Comparison of ENCODE assay signal across 25 cellular contexts in the genomic region with DNA sequence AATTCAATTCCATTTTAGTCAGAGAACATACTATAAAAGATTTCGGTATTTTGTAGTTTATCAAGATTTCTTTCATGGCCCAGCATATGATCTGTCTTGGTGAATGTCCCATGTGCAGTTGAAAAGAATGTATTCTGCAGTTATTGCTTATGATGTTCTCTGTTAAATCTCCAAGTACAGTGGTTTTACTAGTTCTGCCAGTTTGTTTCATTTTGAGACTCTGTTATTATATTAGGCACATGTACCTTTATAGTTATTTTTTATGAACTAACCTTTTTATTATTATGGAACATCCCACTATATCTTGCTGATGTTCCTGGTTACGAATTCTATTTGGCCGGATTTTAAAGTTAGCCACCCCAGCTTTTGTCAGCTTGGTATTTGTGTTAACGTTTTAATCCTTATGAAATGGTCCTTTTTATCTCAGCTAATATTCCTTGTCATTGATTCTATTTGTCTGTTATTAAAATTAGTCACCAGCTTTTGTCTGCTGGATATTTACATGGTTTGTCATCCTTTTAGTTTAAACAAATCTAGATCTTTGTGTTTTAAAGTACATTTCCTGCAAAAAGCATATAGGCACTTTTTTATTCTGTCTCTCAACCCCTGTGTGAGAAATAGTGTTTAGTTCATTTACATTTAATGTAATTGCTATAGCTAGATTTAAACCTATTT. TPM values are rescaled to one million over a fixed set of nuclear protein-coding genes. Genes with fewer than 3 reads are reported as not detected.
DNase-seq lines count a peak whose midpoint lies in the region; ATAC-seq, FAIRE-seq and TF ChIP-seq lines count a peak whose summit lies in the region.
"Had no signal": no experiment of that assay in that cellular context is flagged by ENCODE, and none has a peak within 500 bp of the region (broad histone marks: within the 10 kb centered on the region; RNA-seq: fewer than 3 reads in every experiment).

No MANE protein-coding gene starts in this region.

- H3K9me3 ChIP-seq in CD4-positive, alpha-beta memory T cell (ENCODE audit: control insufficient read depth in 1 of 2, low read length in 2 of 2) = no peaks in the 10 kb centered on the region
- H3K9me3 ChIP-seq in keratinocyte (ENCODE audit: control insufficient read depth, low read depth, low read length) = no peaks in the 10 kb centered on the region
- H3K9me3 ChIP-seq: left lung, psoas muscle, thoracic aorta had no signal

- peaks cover 26 to 49% (median 37%) of the 10 kb centered on the region in 4 donors for H3K4me1 Mint-ChIP-seq in CD4-positive, alpha-beta memory T cell
- H3K4me1 Mint-ChIP-seq: nephron had no signal

- peaks cover 7% of the 10 kb centered on the region for H3K36me3 ChIP-seq in CD4-positive, alpha-beta memory T cell (ENCODE audit: insufficient read depth, low read length)
- no peaks in the 10 kb centered on the region for H3K36me3 ChIP-seq in bronchial epithelial cell (ENCODE audit: control insufficient read depth, insufficient read depth, low read length)
- H3K36me3 ChIP-seq in keratinocyte (ENCODE audit: control insufficient read depth in 2 of 2, extremely low read depth in 1 of 2, insufficient read depth in 2 of 2, low read length in 2 of 2) = peaks cover 2 to 6% of the 10 kb centered on the region in 2 experiments
- H3K36me3 ChIP-seq: thoracic aorta had no signal

- no peak overlapping the region for H3K9ac ChIP-seq in keratinocyte (ENCODE audit: control insufficient read depth, extremely low read depth, insufficient read depth, low read length)

- intact Hi-C loops in CD4-positive, alpha-beta memory T cell (cut with micrococcal nuclease) = no loop called here

- POLR2A ChIA-PET in CD4-positive, alpha-beta memory T cell (lab: Charles Lee; ENCODE audit: partially characterized antibody) = no interaction called here

- TF ChIP-seq CTCF in bronchial epithelial cell (IDR thresholded peaks at IDR 0.05; ENCODE audit: insufficient read depth, low read length, severe bottlenecking) (no peak), keratinocyte (optimal IDR thresholded peaks at IDR 0.05 in 1 of 3, IDR thresholded peaks at IDR 0.05 in 1 of 3, conservative IDR thresholded peaks at IDR 0.05 in 1 of 3; ENCODE audit: extremely low read depth in 1 of 3, insufficient read depth in 2 of 3, low read length in 3 of 3) (no peak)

- peak overlapping the region; percentile 6 for H3K4me2 ChIP-seq in keratinocyte (ENCODE audit: control insufficient read depth, extremely low read depth, insufficient read depth, low read depth, low read length)

- DNase-seq in CD4-positive, alpha-beta memory T cell = no peak
- peak; percentile 44 for DNase-seq in HCEC 1CT
- DNase-seq in bronchial epithelial cell (ENCODE audit: low read depth) = peak; percentile 65
- no peak for DNase-seq in keratinocyte (ENCODE audit: low read depth, low spot score)
- DNase-seq in putamen (ENCODE audit: low spot score) = no peak
- no peak for DNase-seq in amygdala (lab: John Stamatoyannopoulos, UW)
- no peak for DNase-seq in DMS153 (lab: John Stamatoyannopoulos, UW)
- DNase-seq: activated CD4-positive, alpha-beta T cell treated with anti-CD3 and anti-CD28 coated beads for 36 hours; DMS 273 treated with DMSO at 0.1 percent for 48 hours; left lung; NK-92 treated with Interleukin-12 subunit alpha and Interleukin-12 subunit beta, amount 100 ng/mL, for 24 hours; psoas muscle; stimulated activated CD4-positive, alpha-beta T cell treated with anti-CD3 and anti-CD28 coated beads, Interleukin-2, amount 100 ng/mL, for 24 hours had no signal

- peak overlapping the region in 4 of 7 donors; percentile 2 to 42 (median 33) for H3K27ac Mint-ChIP-seq in CD4-positive, alpha-beta memory T cell
- H3K27ac Mint-ChIP-seq: mesothelial cell of epicardium, nephron had no signal

- no peak overlapping the region for H3K4me3 ChIP-seq in CD4-positive, alpha-beta memory T cell (ENCODE audit: low read length in 2 of 2)
- H3K4me3 ChIP-seq in bronchial epithelial cell (ENCODE audit: low read depth, low read length) = no peak overlapping the region
- H3K4me3 ChIP-seq in keratinocyte (ENCODE audit: control insufficient read depth in 2 of 3, extremely low read depth in 1 of 3, insufficient read depth in 2 of 3, low read depth in 1 of 3, low read length in 3 of 3) = no peak overlapping the region
- H3K4me3 ChIP-seq: left lung, psoas muscle, skin epidermis, thoracic aorta had no signal

- FAIRE-seq in bronchial epithelial cell (lab: Jason Lieb, UNC) (no peak), keratinocyte (lab: Jason Lieb, UNC) (no peak)

- H3K79me2 ChIP-seq in keratinocyte (ENCODE audit: control insufficient read depth, insufficient read depth, low read length) = peaks cover 6% of the 10 kb centered on the region

- H3K4me3 Mint-ChIP-seq in CD4-positive, alpha-beta memory T cell = no peak overlapping the region
- H3K4me3 Mint-ChIP-seq: activated CD4-positive, alpha-beta T cell treated with anti-CD3 and anti-CD28 coated beads for 36 hours; mesothelial cell of epicardium; nephron; stimulated activated effector memory CD8-positive, alpha-beta T cell treated with anti-CD3 and anti-CD28 coated beads, Interleukin-12 subunit alpha, Interleukin-12 subunit beta, amount 100 ng/mL, for 72 hours had no signal

- H3K4me1 ChIP-seq in CD4-positive, alpha-beta memory T cell (ENCODE audit: insufficient read depth, low read length) = peaks cover 22% of the 10 kb centered on the region
- peaks cover 8% of the 10 kb centered on the region for H3K4me1 ChIP-seq in keratinocyte (ENCODE audit: control insufficient read depth, extremely low read depth, insufficient read depth, low read length)
- H3K4me1 ChIP-seq: left lung, psoas muscle had no signal

- H3K9me3 Mint-ChIP-seq in CD4-positive, alpha-beta memory T cell = no peaks in the 10 kb centered on the region
- H3K9me3 Mint-ChIP-seq: nephron; stimulated activated effector memory CD8-positive, alpha-beta T cell treated with anti-CD3 and anti-CD28 coated beads, Interleukin-12 subunit alpha, Interleukin-12 subunit beta, amount 100 ng/mL, for 72 hours had no signal

- no peak for ATAC-seq in HG02840 (IDR thresholded peaks at IDR 0.05; ENCODE audit: low FRiP score, unreplicated experiment)
- ATAC-seq: activated CD4-positive, alpha-beta T cell treated with anti-CD3 and anti-CD28 coated beads for 36 hours; left lung; Panc1; psoas muscle; stimulated activated effector memory CD8-positive, alpha-beta T cell treated with anti-CD3 and anti-CD28 coated beads, Interleukin-12 subunit alpha, Interleukin-12 subunit beta, amount 100 ng/mL, for 72 hours had no signal

- no peak overlapping the region for H3K27ac ChIP-seq in CD4-positive, alpha-beta memory T cell (ENCODE audit: low read depth, low read length)
- no peak overlapping the region for H3K27ac ChIP-seq in keratinocyte (ENCODE audit: control insufficient read depth, insufficient read depth, low read length)
- H3K27ac ChIP-seq: C4-2B, left lung, psoas muscle, skin epidermis, thoracic aorta had no signal

- dilution Hi-C loops in keratinocyte (cut with MboI; ENCODE audit: extremely low pct_ligation_motif_present, low sequenced_read_pairs) = no loop called here

- H4K20me1 ChIP-seq in keratinocyte (ENCODE audit: control insufficient read depth, extremely low read depth, insufficient read depth, low read length) = no peaks in the 10 kb centered on the region

- H2AFZ ChIP-seq in keratinocyte (ENCODE audit: control insufficient read depth, low read length) = no peak overlapping the region

- H3K27me3 Mint-ChIP-seq in CD4-positive, alpha-beta memory T cell = no peaks in the 10 kb centered on the region
- H3K27me3 Mint-ChIP-seq: activated CD4-positive, alpha-beta T cell treated with anti-CD3 and anti-CD28 coated beads for 36 hours; activated naive CD8-positive, alpha-beta T cell had no signal

- CTCF ChIA-PET in CD4-positive, alpha-beta memory T cell (lab: Charles Lee; ENCODE audit: partially characterized antibody) = interaction anchor here (0.6 to 2.9 kb wide), 3 partner anchors 12 to 371 kb away, joined by 4 to 14 read pairs (median 14); no protein-coding TSS in a partner anchor

- H3K27me3 ChIP-seq in CD4-positive, alpha-beta memory T cell (ENCODE audit: insufficient read depth, low read length) = no peaks in the 10 kb centered on the region
- H3K27me3 ChIP-seq in bronchial epithelial cell (ENCODE audit: control insufficient read depth, insufficient read depth, low read length) = no peaks in the 10 kb centered on the region
- H3K27me3 ChIP-seq in keratinocyte (ENCODE audit: control insufficient read depth, extremely low read depth, insufficient read depth, low read length) = no peaks in the 10 kb centered on the region
- H3K27me3 ChIP-seq: left lung had no signal

- H3K36me3 Mint-ChIP-seq in CD4-positive, alpha-beta memory T cell = peaks cover 25 to 51% of the 10 kb centered on the region in 2 donors

- no peaks in the 10 kb centered on the region for H3K9me1 ChIP-seq in keratinocyte (ENCODE audit: control insufficient read depth, extremely low read depth, insufficient read depth, low read length)

RNA-seq across cellular contexts. Expression of gene VTA1, which starts 48.9 kb away (rescaled TPM):
- total RNA-seq in CD4-positive, alpha-beta memory T cell = 10 to 100 TPM; 31.2 to 31.4 TPM
- 10 to 100 TPM; 54.2 to 79.7 TPM for polyA plus RNA-seq in CD4-positive, alpha-beta memory T cell
- total RNA-seq in bronchial epithelial cell = 37.1 and 44.8 TPM in 2 replicates
- 81.5 to 97.4 TPM (median 97.4 TPM) in 3 replicates for polyA plus RNA-seq in keratinocyte
- 54.9 TPM for polyA plus RNA-seq in keratinocyte (2011; ENCODE audit: low read depth)
- 67.7 and 135 TPM in 2 replicates for polyA plus RNA-seq in keratinocyte (2011; cell fraction: cytosol; rRNA removed)
- 61.6 and 64.3 TPM in 2 replicates for polyA plus RNA-seq in keratinocyte (2011; cell fraction: nucleus; rRNA removed)
- polyA plus RNA-seq in keratinocyte (2012; ENCODE audit: low replicate concordance) = 48.7 and 49.8 TPM in 2 replicates
- 25.1 to 101 TPM (median 79.6 TPM) in 3 replicates for polyA minus RNA-seq in keratinocyte
- polyA minus RNA-seq in keratinocyte (2011; cell fraction: cytosol; rRNA and poly(A)+ RNA removed) = 42.0 TPM
- 29.2 and 49.4 TPM in 2 replicates for polyA minus RNA-seq in keratinocyte (2011; cell fraction: nucleus; rRNA and poly(A)+ RNA removed)

RNA-seq across cellular contexts. Expression of gene NMBR, which starts 49.1 kb away (rescaled TPM):
- total RNA-seq in CD4-positive, alpha-beta memory T cell = not detected
- polyA plus RNA-seq in CD4-positive, alpha-beta memory T cell = not detected
- total RNA-seq in bronchial epithelial cell = not detected in 2 replicates
- polyA plus RNA-seq in keratinocyte = 0.04 TPM in 1 of 3 replicates, not detected in the others
- not detected for polyA plus RNA-seq in keratinocyte (2011; ENCODE audit: low read depth)
- not detected in 2 replicates for polyA plus RNA-seq in keratinocyte (2011; cell fraction: cytosol; rRNA removed)
- not detected in 2 replicates for polyA plus RNA-seq in keratinocyte (2011; cell fraction: nucleus; rRNA removed)
- polyA plus RNA-seq in keratinocyte (2012; ENCODE audit: low replicate concordance) = not detected in 2 replicates
- not detected in 3 replicates for polyA minus RNA-seq in keratinocyte
- polyA minus RNA-seq in keratinocyte (2011; cell fraction: cytosol; rRNA and poly(A)+ RNA removed) = not detected
- not detected in 2 replicates for polyA minus RNA-seq in keratinocyte (2011; cell fraction: nucleus; rRNA and poly(A)+ RNA removed)
- total RNA-seq: activated CD4-positive, alpha-beta T cell treated with anti-CD3 and anti-CD28 coated beads for 36 hours; left lung; MCF 10A; NCI-H460; psoas muscle; T-helper 1 cell treated with Interleukin-12 subunit alpha and Interleukin-12 subunit beta and Interleukin-4 antibody, amounts not matched to agents 30 ng/mL and 1 ng/mL, for 36 hours had no signal
- polyA plus RNA-seq: psoas muscle had no signal

Comparison
In these comparisons a context has a peak if more than half of its experiments do, and no peak if none do; other contexts are left out.
1. DNase-seq: peak in HCEC 1CT (single experiment) and bronchial epithelial cell (single experiment); none in CD4-positive, alpha-beta memory T cell (0 of 5), keratinocyte (single experiment), putamen (single experiment), amygdala (0 of 56) and DMS153 (single experiment).